ENCODE assay signal across 1 cellular context in genomic region chr19:7799640-7800355, GRCh38.
TF ChIP-seq lines count a peak whose summit lies in the region.

No MANE protein-coding gene starts in this region.

TF ChIP-seq in WTC11, 78 proteins besides CTCF, POLR2A, EP300 and RAD21 (continued from another document):
- TF ChIP-seq E2F4 (CRISPR knock-in tag; IDR thresholded peaks at IDR 0.05; ENCODE audit: borderline replicate concordance, low read depth) (no peak), OVOL2 (CRISPR knock-in tag; IDR thresholded peaks at IDR 0.05; ENCODE audit: borderline replicate concordance) (no peak), NR1H2 (CRISPR knock-in tag; IDR thresholded peaks at IDR 0.05) (no peak), JAZF1 (CRISPR knock-in tag; IDR thresholded peaks at IDR 0.05) (no peak)
